Comparison of ENCODE assay signal across 8 cellular contexts in the genomic region with DNA sequence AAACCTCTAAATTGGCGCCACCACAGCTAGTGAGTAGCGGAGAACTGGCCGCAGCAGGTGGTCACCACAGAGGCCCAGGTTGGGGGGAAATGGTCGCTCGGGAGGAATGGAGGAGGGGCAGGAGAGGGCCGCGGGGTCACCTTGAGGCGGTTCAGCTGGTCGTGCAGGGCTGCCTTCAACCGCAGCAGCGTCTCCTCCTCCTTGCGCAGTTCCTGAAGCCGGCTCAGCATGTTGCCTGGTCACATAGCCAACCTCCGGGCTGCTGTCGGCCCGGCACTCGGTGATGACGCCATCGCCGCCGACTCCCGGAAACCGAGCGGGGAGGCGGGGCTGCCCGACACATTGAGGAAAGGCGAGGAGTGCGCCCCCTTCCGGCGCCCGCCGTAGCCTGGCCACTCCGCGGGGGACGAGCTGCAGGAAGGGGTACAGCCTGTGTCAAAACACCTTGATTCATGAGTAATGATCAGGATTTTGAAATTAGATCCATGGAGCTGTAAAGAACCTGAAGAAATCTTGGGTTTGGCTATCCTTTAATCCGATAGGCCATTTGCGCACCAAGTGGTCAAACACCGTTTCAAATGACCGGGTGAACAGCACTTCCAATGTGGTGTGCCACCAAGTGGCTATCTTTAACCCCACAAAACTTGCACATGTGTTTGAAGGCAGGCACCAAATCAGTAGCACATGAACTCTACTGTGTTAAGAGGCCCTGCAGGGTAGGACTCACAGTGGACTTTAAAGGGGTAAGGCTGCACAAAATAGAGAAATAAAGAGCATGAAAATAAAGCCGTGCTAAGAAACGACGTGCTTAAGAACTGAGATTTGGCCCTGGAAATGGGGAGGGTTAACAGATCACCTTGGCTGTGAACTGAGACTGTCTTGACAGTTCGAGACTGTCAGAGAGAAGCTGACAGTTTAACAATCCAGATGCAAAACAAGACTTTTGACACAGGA. TPM values are rescaled to one million over a fixed set of nuclear protein-coding genes. Genes with fewer than 3 reads are reported as not detected.
DNase-seq lines count a peak whose midpoint lies in the region; ATAC-seq and TF ChIP-seq lines count a peak whose summit lies in the region.

A gene with protein sequence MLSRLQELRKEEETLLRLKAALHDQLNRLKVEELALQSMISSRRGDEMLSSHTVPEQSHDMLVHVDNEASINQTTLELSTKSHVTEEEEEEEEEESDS (minus strand): TSS at position 261 of the 954 bp plus-strand sequence. CDS start 31 bp downstream, at position 230.

- intact Hi-C loops in left ventricle myocardium superior (cut with micrococcal nuclease) (no loop called here), uterus (cut with DNase I; ENCODE audit: low total_unique reads) (loop anchor here (5.0 kb wide), 1 partner anchor 110 kb away; a partner anchor contains a TSS)

- H3K27ac ChIP-seq in uterus, result peak within 1 kb of the TSS; percentile 81 to 86

- H3K36me3 ChIP-seq in uterus, result no peaks in the 10 kb centered on the region

- peak; percentile 93 for DNase-seq in GM13976 (ENCODE audit: low spot score)
- DNase-seq in NCI-H146 treated with DMSO at 0.1 percent for 48 hours (lab: John Stamatoyannopoulos, UW; ENCODE audit: unreplicated experiment), result peak; percentile 74
- peak; percentile 94 to 98 (median 96) for DNase-seq in T-helper 17 cell
- peak; percentile 63 to 98 (median 87) for DNase-seq in amygdala (lab: John Stamatoyannopoulos, UW)
- peak; percentile 99 for DNase-seq in left ventricle myocardium superior
- DNase-seq in pulmonary artery endothelial cell (ENCODE audit: low read depth, low spot score), result peak; percentile 78
- peak; percentile 94 to 95 for DNase-seq in uterus

- in situ Hi-C loops in GM13976 (cut with MboI; ENCODE audit: low sequenced_read_pairs, unreplicated experiment), result loop anchor here (10.0 kb wide), 1 partner anchor 113 kb away; a partner anchor contains a TSS

- TF ChIP-seq CTCF in GM13976 (IDR thresholded peaks at IDR 0.05; ENCODE audit: borderline replicate concordance, control extremely low read depth, extremely low read depth, insufficient read depth, missing control alignments) (peak; percentile 96), uterus (IDR thresholded peaks at IDR 0.05) (peak; percentile 96 to 99 (median 98))

- peak within 1 kb of the TSS; percentile 92 for H3K4me3 Mint-ChIP-seq in T-helper 17 cell

- H3K4me3 ChIP-seq in uterus, result peak within 1 kb of the TSS; percentile 64 to 96

- H3K9me3 ChIP-seq in T-helper 17 cell (ENCODE audit: control insufficient read depth, low read length, poor library complexity, severe bottlenecking) (no peaks in the 10 kb centered on the region), uterus (no peaks in the 10 kb centered on the region)

- peak; percentile 86 for ATAC-seq in HG02870 (IDR thresholded peaks at IDR 0.05; ENCODE audit: unreplicated experiment)
- ATAC-seq in T-helper 17 cell, result peak; percentile 93
- peak; percentile 96 for ATAC-seq in left ventricle myocardium superior

- peak; percentile 50 to 66 for TF ChIP-seq POLR2A in uterus (IDR thresholded peaks at IDR 0.05)

- H3K36me3 Mint-ChIP-seq in T-helper 17 cell (ENCODE audit: low read depth), result peaks cover 8% of the 10 kb centered on the region

- no peaks in the 10 kb centered on the region for H3K27me3 ChIP-seq in uterus

- peaks cover 0 to 7% of the 10 kb centered on the region in 2 donors for H3K4me1 ChIP-seq in uterus

- H3K27me3 Mint-ChIP-seq in T-helper 17 cell, result no peaks in the 10 kb centered on the region

- peak within 1 kb of the TSS; percentile 95 for H3K27ac Mint-ChIP-seq in T-helper 17 cell

- H3K4me1 Mint-ChIP-seq in T-helper 17 cell, result peaks cover 30% of the 10 kb centered on the region

RNA-seq across cellular contexts. Expression of the gene that starts here (rescaled TPM):
- total RNA-seq in T-helper 17 cell (10 to 100 TPM; 15.1 to 20.5 TPM), left ventricle myocardium superior (39.2 TPM), pulmonary artery endothelial cell (17.7 and 18.8 TPM in 2 replicates), uterus (10 to 100 TPM; 17.1 to 45.6 (median 24.6) TPM)

Comparison
In these comparisons a context has a peak if more than half of its experiments do, and no peak if none do; other contexts are left out.
1. Peak in every context shown above with its lines: DNase-seq, ATAC-seq, H3K4me3 ChIP-seq and H3K27ac ChIP-seq.